ENCODE assay signal across 10 cellular contexts in the genomic region with DNA sequence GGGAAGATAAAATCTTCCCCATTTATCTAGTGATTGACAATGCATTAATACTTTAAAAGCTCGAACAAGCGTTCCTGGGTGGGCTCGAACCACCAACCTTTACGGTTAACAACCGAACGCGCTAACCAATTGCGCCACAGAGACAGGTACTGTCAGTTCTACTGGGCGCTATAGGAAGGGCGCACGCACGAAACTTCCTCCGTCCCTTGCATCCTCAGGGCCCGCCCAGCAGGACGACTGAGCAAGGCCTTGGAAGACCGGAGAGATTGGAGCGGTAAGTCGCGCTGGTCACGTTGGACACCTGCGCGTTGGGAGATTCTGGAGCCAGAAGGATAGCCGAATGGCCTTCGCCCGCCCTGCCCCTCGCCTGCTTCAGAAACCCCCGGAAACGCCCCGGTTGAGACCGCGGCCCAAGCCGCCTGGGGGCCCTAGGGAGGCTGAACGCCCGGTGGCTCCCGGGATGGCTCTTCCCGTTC. TPM values are rescaled to one million over a fixed set of nuclear protein-coding genes. Genes with fewer than 3 reads are reported as not detected.
DNase-seq lines count a peak whose midpoint lies in the region; FAIRE-seq and TF ChIP-seq lines count a peak whose summit lies in the region.
"Not testable (repeated sequence)": the region's sequence is repeated elsewhere in the genome, so short reads cannot be mapped to it uniquely, and the experiment has no call there.
"Had no signal": no experiment of that assay in that cellular context is flagged by ENCODE, and none has a peak within 500 bp of the region (broad histone marks: within the 10 kb centered on the region; RNA-seq: fewer than 3 reads in every experiment).

No MANE protein-coding gene starts in this region.

- H2BK15ac ChIP-seq in H1 (ENCODE audit: low read length): not testable (repeated sequence)

- H3K4me1 ChIP-seq in H1 (replicated peaks in 1 of 4; ENCODE audit: control insufficient read depth in 3 of 4, insufficient read depth in 4 of 4, low read length in 3 of 4); parathyroid adenoma: not testable (repeated sequence)

- not testable (repeated sequence) for H3K9ac ChIP-seq in H1 (replicated peaks in 1 of 4; ENCODE audit: extremely low read depth in 1 of 4, low read depth in 3 of 4, low read length in 3 of 4); parathyroid adenoma

- not testable (repeated sequence) for H4K20me1 ChIP-seq in H1 (replicated peaks in 1 of 2; ENCODE audit: control insufficient read depth in 1 of 2, insufficient read depth in 2 of 2, low read length in 2 of 2)

- not testable (repeated sequence) for H3K18ac ChIP-seq in H1 (ENCODE audit: extremely low read depth, low read length)

- not testable (repeated sequence) for H2AFZ ChIP-seq in H1 (ENCODE audit: low read length)
- H2AFZ ChIP-seq in parathyroid adenoma: peak overlapping the region; percentile 36

- CTCF ChIA-PET in AG04450 (lab: Charles Lee); H1 (lab: Charles Lee; ENCODE audit: partially characterized antibody): not testable (repeated sequence)

- H3K23me2 ChIP-seq in H1 (ENCODE audit: low read depth, low read length): not testable (repeated sequence)

- H3K4me2 ChIP-seq in H1 (ENCODE audit: insufficient read depth in 1 of 2, low read depth in 2 of 2, low read length in 2 of 2): peak overlapping the region in 1 of 2 experiments; percentile 49; a peak in 1 of 4 replicates
- peak overlapping the region; percentile 31 for H3K4me2 ChIP-seq in parathyroid adenoma (ENCODE audit: low read length)

- H3K27ac ChIP-seq in AG04450 (ENCODE audit: low read depth, low read length); H1 (ENCODE audit: low read depth, low read length): not testable (repeated sequence)
- H3K27ac ChIP-seq in parathyroid adenoma: peak overlapping the region; percentile 53

- H2BK20ac ChIP-seq in H1 (ENCODE audit: low read length): not testable (repeated sequence)

- H3K23ac ChIP-seq in H1 (ENCODE audit: insufficient read length): not testable (repeated sequence)

- not testable (repeated sequence) for H2AK5ac ChIP-seq in H1 (ENCODE audit: low read depth, low read length)

- H3K79me2 ChIP-seq in H1 (ENCODE audit: control insufficient read depth in 1 of 2, insufficient read depth in 2 of 2, low read length in 2 of 2); parathyroid adenoma: not testable (repeated sequence)

- H3K56ac ChIP-seq in H1 (replicated peaks; ENCODE audit: insufficient read length, low read depth, low read length): not testable (repeated sequence)

- H2BK12ac ChIP-seq in H1 (ENCODE audit: low read depth, low read length): not testable (repeated sequence)

- not testable (repeated sequence) for H3K27me3 ChIP-seq in AG04450 (ENCODE audit: control insufficient read depth, insufficient read depth, low read length); H1 (replicated peaks in 1 of 4; ENCODE audit: control insufficient read depth in 3 of 4, extremely low read depth in 1 of 4, insufficient read depth in 3 of 4, low read length in 3 of 4); parathyroid adenoma (ENCODE audit: control insufficient read depth, insufficient read depth, low read length)

- not testable (repeated sequence) for TF ChIP-seq POLR2A in H1 (IDR thresholded peaks at IDR 0.05; ENCODE audit: control extremely low read depth in 1 of 2, low read depth in 2 of 2, low read length in 2 of 2)

- H3K9me3 ChIP-seq in AG04450 (ENCODE audit: control insufficient read depth, insufficient read depth, low read length); H1 (ENCODE audit: insufficient read depth in 2 of 2, low read depth in 1 of 2, low read length in 1 of 2); parathyroid adenoma (ENCODE audit: control insufficient read depth, low read length): not testable (repeated sequence)

- DNase-seq in AG04450 (ENCODE audit: low read depth, low spot score) (peak; percentile 16), HK-2 (ENCODE audit: unreplicated experiment) (peak; percentile 80), H1 (ENCODE audit: low read depth in 1 of 2, low spot score in 2 of 2) (peak; percentile 31 to 67), inferior parietal cortex (ENCODE audit: extremely low spot score) (peak; percentile 38)
- peak; percentile 17 for DNase-seq in activated gamma-delta T cell treated with anti-CD3 and anti-CD28 coated beads, Interleukin-2, amount 50 U/mL, for 16 hours (ENCODE audit: low read depth)
- peak; percentile 36 for DNase-seq in stimulated activated CD8-positive, alpha-beta memory T cell treated with anti-CD3 and anti-CD28 coated beads, Interleukin-12 subunit alpha, Interleukin-12 subunit beta, amount 100 ng/mL, for 24 hours (ENCODE audit: extremely low read depth)

- not testable (repeated sequence) for H3K36me3 ChIP-seq in H1 (ENCODE audit: control insufficient read depth in 2 of 4, insufficient read depth in 4 of 4, low read length in 3 of 4); parathyroid adenoma (ENCODE audit: control insufficient read depth, insufficient read depth, low read length)

- 10% methylated on average over 8 of the region's 36 CpGs; no CpG with 5 or more reads in 1 of the 2 experiments for WGBS in H1 (ENCODE audit: extremely low coverage in 1 of 2, insufficient coverage in 1 of 2, insufficient read length in 1 of 2, insufficient replicate concordance in 2 of 2, low coverage in 1 of 2, low lambda C conversion rate in 2 of 2, missing lambda C conversion rate in 1 of 2), 2 experiments

- H2BK5ac ChIP-seq in H1 (ENCODE audit: low read depth, low read length): not testable (repeated sequence)

- H3K4me3 ChIP-seq in AG04450 (ENCODE audit: low read depth, low read length) (peak overlapping the region; percentile 48), WI38 (ENCODE audit: low read depth, low read length) (peak overlapping the region; percentile 31; the same call in 1 of the 2 replicates), H1 (ENCODE audit: extremely low read depth in 1 of 4, insufficient read depth in 2 of 4, low read depth in 3 of 4, low read length in 4 of 4) (peak overlapping the region in 2 of 4 experiments; percentile 18 to 51; a peak in 4 of 8 replicates)
- H3K4me3 ChIP-seq in parathyroid adenoma (ENCODE audit: low read depth, low read length): not testable (repeated sequence)

- not testable (repeated sequence) for TF ChIP-seq CTCF in AG04450 (IDR thresholded peaks at IDR 0.05; ENCODE audit: low read depth, low read length); WI38 (IDR thresholded peaks at IDR 0.05; ENCODE audit: low read depth, low read length); H1 (IDR thresholded peaks at IDR 0.05; ENCODE audit: control extremely low read depth in 1 of 3, insufficient read depth in 1 of 3, low read depth in 1 of 3, low read length in 3 of 3); parathyroid adenoma (IDR thresholded peaks at IDR 0.05)

- not testable (repeated sequence) for H3K79me1 ChIP-seq in H1 (ENCODE audit: low read depth, low read length)

- not testable (repeated sequence) for H3K4ac ChIP-seq in H1 (replicated peaks; ENCODE audit: insufficient read length, low read depth, low read length)

- H2BK120ac ChIP-seq in H1 (replicated peaks; ENCODE audit: low read depth, low read length): not testable (repeated sequence)

- H4K8ac ChIP-seq in H1 (ENCODE audit: extremely low read depth, insufficient read depth, low read length): not testable (repeated sequence)

- not testable (repeated sequence) for TF ChIP-seq EP300 in H1 (IDR thresholded peaks at IDR 0.05; ENCODE audit: borderline replicate concordance in 1 of 2, low read depth in 2 of 2, low read length in 2 of 2)

- not testable (repeated sequence) for H4K91ac ChIP-seq in H1 (replicated peaks; ENCODE audit: insufficient read length, low read length)

- TF ChIP-seq RAD21 in H1 (IDR thresholded peaks at IDR 0.05 in 1 of 2, conservative IDR thresholded peaks at IDR 0.05 in 1 of 2; ENCODE audit: low read depth in 2 of 2, low read length in 2 of 2): not testable (repeated sequence)

- not testable (repeated sequence) for FAIRE-seq in H1 (lab: Jason Lieb, UNC)

- POLR2A ChIA-PET in AG04450 (lab: Yijun Ruan, JAX); H1 (lab: Charles Lee; ENCODE audit: partially characterized antibody): not testable (repeated sequence)

- not testable (repeated sequence) for H3K14ac ChIP-seq in H1 (ENCODE audit: insufficient read length)

- not testable (repeated sequence) for H4K5ac ChIP-seq in H1 (ENCODE audit: insufficient read length, low read depth, low read length)

TF ChIP-seq in H1, 55 proteins besides CTCF, POLR2A, EP300 and RAD21:
- TF ChIP-seq TBP (IDR thresholded peaks at IDR 0.05; ENCODE audit: low read depth, low read length): peak; percentile 94

RNA-seq across cellular contexts. Expression of gene PPIAL4C, which starts 25.3 kb away (rescaled TPM):
- polyA plus RNA-seq in AG04450 (2011; rRNA removed) (not detected in 2 replicates), H1 (2011; rRNA removed) (not detected in 2 replicates)
- polyA minus RNA-seq in AG04450 (2011; rRNA and poly(A)+ RNA removed): not detected in 2 replicates
- total RNA-seq in H1 (2021; fragmentation: NEBNext Ultra II Directional; extraction: Animal tissue kit (Norgen Biotek cat#: 25700)): 0.58 and 1.9 TPM in 2 replicates
- not detected for polyA plus RNA-seq in H1 (2011; cell fraction: cytosol; rRNA removed)
- not detected for polyA plus RNA-seq in H1 (2011; cell fraction: nucleus; rRNA removed)
- polyA plus RNA-seq in H1 (2012, experiment 1 of 2): not detected in 4 replicates
- polyA plus RNA-seq in H1 (2012, experiment 2 of 2): not detected
- not detected for polyA plus RNA-seq in H1 (2013, experiment 1 of 2)
- polyA plus RNA-seq in H1 (2013, experiment 2 of 2): not detected
- not detected in 2 replicates for polyA minus RNA-seq in H1 (2011; rRNA and poly(A)+ RNA removed)
- polyA minus RNA-seq in H1 (2011; cell fraction: cytosol; rRNA and poly(A)+ RNA removed): not detected
- polyA minus RNA-seq in H1 (2011; cell fraction: nucleus; rRNA and poly(A)+ RNA removed): not detected
- total RNA-seq: ascending aorta, right atrium auricular region had no signal

Comparison
In these comparisons a context has a peak if more than half of its experiments do, and no peak if none do; other contexts are left out.
1. DNase-seq: peak in every context shown above with its lines; median percentile 80 in HK-2; 49 in H1; 38 in inferior parietal cortex; 36 in stimulated activated CD8-positive, alpha-beta memory T cell treated with anti-CD3 and anti-CD28 coated beads, Interleukin-12 subunit alpha, Interleukin-12 subunit beta, amount 100 ng/mL, for 24 hours; 17 in activated gamma-delta T cell treated with anti-CD3 and anti-CD28 coated beads, Interleukin-2, amount 50 U/mL, for 16 hours; 16 in AG04450.